ENCODE assay signal across 1 cellular context in the genomic region with DNA sequence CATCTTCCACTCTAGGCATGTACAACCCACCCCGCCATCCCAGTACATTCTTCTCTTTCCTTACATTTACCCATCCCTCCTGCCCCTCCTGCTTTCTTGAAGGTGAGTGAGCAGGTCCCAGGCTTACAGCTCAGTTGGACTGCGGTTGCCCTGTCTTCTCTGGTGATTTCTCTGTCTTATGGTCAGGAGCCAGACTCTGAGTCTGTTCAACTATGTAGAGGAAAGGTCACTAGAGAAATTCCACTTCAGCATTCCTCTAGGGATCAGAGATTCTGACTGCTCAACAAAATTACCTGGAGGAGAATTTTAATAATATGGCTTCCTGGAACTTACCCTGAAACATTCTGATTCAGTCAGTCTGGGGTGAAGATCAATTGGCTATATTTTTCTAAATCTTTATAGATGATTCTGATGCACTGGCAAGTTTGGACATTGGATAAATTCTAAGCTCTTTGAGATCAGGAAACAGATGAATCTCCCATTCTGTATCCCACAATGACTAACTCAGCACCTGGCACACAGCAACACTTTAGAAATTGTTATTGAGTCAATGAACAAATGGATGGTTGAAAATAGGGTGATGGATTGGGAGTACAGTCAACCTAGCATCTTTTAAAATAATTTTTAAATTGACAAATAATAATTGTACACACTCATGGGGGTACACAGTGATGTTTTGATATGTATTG.
TF ChIP-seq lines count a peak whose summit lies in the region.

No MANE protein-coding gene starts in this region.

TF ChIP-seq in A549, 52 proteins besides CTCF, POLR2A, EP300 and RAD21 (continued from another document):
- TF ChIP-seq, protein P1, sequence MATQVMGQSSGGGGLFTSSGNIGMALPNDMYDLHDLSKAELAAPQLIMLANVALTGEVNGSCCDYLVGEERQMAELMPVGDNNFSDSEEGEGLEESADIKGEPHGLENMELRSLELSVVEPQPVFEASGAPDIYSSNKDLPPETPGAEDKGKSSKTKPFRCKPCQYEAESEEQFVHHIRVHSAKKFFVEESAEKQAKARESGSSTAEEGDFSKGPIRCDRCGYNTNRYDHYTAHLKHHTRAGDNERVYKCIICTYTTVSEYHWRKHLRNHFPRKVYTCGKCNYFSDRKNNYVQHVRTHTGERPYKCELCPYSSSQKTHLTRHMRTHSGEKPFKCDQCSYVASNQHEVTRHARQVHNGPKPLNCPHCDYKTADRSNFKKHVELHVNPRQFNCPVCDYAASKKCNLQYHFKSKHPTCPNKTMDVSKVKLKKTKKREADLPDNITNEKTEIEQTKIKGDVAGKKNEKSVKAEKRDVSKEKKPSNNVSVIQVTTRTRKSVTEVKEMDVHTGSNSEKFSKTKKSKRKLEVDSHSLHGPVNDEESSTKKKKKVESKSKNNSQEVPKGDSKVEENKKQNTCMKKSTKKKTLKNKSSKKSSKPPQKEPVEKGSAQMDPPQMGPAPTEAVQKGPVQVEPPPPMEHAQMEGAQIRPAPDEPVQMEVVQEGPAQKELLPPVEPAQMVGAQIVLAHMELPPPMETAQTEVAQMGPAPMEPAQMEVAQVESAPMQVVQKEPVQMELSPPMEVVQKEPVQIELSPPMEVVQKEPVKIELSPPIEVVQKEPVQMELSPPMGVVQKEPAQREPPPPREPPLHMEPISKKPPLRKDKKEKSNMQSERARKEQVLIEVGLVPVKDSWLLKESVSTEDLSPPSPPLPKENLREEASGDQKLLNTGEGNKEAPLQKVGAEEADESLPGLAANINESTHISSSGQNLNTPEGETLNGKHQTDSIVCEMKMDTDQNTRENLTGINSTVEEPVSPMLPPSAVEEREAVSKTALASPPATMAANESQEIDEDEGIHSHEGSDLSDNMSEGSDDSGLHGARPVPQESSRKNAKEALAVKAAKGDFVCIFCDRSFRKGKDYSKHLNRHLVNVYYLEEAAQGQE (IDR thresholded peaks at IDR 0.05), result no peak
- TF ChIP-seq RNF2 (IDR thresholded peaks at IDR 0.05; ENCODE audit: borderline replicate concordance, low read depth) (no peak), HOXB5 (CRISPR knock-in tag; IDR thresholded peaks at IDR 0.05) (no peak), FOXS1 (CRISPR knock-in tag; IDR thresholded peaks at IDR 0.05) (no peak), HDAC2 (IDR thresholded peaks at IDR 0.05) (no peak), PBX3 (IDR thresholded peaks at IDR 0.05) (no peak), BHLHE40 (IDR thresholded peaks at IDR 0.05; ENCODE audit: low read depth, low read length) (no peak), TP53 (CRISPR knock-in tag; IDR thresholded peaks at IDR 0.05) (no peak), USF2 (IDR thresholded peaks at IDR 0.05) (no peak), TFCP2L1 (CRISPR knock-in tag; IDR thresholded peaks at IDR 0.05) (no peak), MAZ (IDR thresholded peaks at IDR 0.05; ENCODE audit: borderline replicate concordance, low read depth, low read length) (no peak), NR3C1 (IDR thresholded peaks at IDR 0.05) (no peak), CBX2 (IDR thresholded peaks at IDR 0.05; ENCODE audit: borderline replicate concordance, low read depth) (no peak)
- TF ChIP-seq, protein P2, sequence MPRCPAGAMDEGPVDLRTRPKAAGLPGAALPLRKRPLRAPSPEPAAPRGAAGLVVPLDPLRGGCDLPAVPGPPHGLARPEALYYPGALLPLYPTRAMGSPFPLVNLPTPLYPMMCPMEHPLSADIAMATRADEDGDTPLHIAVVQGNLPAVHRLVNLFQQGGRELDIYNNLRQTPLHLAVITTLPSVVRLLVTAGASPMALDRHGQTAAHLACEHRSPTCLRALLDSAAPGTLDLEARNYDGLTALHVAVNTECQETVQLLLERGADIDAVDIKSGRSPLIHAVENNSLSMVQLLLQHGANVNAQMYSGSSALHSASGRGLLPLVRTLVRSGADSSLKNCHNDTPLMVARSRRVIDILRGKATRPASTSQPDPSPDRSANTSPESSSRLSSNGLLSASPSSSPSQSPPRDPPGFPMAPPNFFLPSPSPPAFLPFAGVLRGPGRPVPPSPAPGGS (IDR thresholded peaks at IDR 0.05), result no peak
- TF ChIP-seq, protein P3, sequence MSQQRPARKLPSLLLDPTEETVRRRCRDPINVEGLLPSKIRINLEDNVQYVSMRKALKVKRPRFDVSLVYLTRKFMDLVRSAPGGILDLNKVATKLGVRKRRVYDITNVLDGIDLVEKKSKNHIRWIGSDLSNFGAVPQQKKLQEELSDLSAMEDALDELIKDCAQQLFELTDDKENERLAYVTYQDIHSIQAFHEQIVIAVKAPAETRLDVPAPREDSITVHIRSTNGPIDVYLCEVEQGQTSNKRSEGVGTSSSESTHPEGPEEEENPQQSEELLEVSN (IDR thresholded peaks at IDR 0.05; ENCODE audit: borderline replicate concordance, low read depth), result no peak
